1 cellular context compared by ENCODE assay signal in genomic region chr17:76390003-76390421, GRCh38.
A peak's percentile ranks its signal among the peaks of the same experiment; 100 is the strongest.
TF ChIP-seq lines count a peak whose summit lies in the region.

No MANE protein-coding gene starts in this region.

TF ChIP-seq in K562, 482 proteins besides CTCF, POLR2A, EP300 and RAD21:
- TF ChIP-seq ZBTB43 (CRISPR knock-in tag; IDR thresholded peaks at IDR 0.05) = no peak
- no peak for TF ChIP-seq SAFB (IDR thresholded peaks at IDR 0.05; ENCODE audit: borderline replicate concordance, low read depth, low read length)
- no peak for TF ChIP-seq PHB (CRISPR knock-in tag; IDR thresholded peaks at IDR 0.05)
- no peak for TF ChIP-seq RB1 (IDR thresholded peaks at IDR 0.05; ENCODE audit: low read depth)
- TF ChIP-seq POLR2G (IDR thresholded peaks at IDR 0.05; ENCODE audit: low read depth, low read length) = peak; percentile 55
- TF ChIP-seq PTBP1 (IDR thresholded peaks at IDR 0.05; ENCODE audit: low read depth, low read length) = no peak
- no peak for TF ChIP-seq SIN3A (IDR thresholded peaks at IDR 0.05; ENCODE audit: borderline replicate concordance in 2 of 2, control insufficient read depth in 1 of 2, low read depth in 2 of 2, low read length in 2 of 2)
- TF ChIP-seq KDM5B (IDR thresholded peaks at IDR 0.05; ENCODE audit: insufficient replicate concordance, low read depth, low read length) = peak; percentile 27
- TF ChIP-seq ZNF217 (CRISPR knock-in tag; IDR thresholded peaks at IDR 0.05) = no peak
- 0 out of 2 replicates have a peak, but pooled peaks have one; percentile 16 for TF ChIP-seq POLR2AphosphoS5 (IDR thresholded peaks at IDR 0.05; ENCODE audit: control insufficient read depth, insufficient read depth, low read depth, low read length)
- no peak for TF ChIP-seq EWSR1 (IDR thresholded peaks at IDR 0.05; ENCODE audit: borderline replicate concordance, low read depth, partially characterized antibody)
- TF ChIP-seq HNRNPUL1 (IDR thresholded peaks at IDR 0.05; ENCODE audit: low read length) = no peak
- TF ChIP-seq NCOA4 (IDR thresholded peaks at IDR 0.05; ENCODE audit: partially characterized antibody) = no peak
- no peak for TF ChIP-seq NR2C2 (CRISPR knock-in tag; IDR thresholded peaks at IDR 0.05)
- no peak for TF ChIP-seq NR2C2 (tag; IDR thresholded peaks at IDR 0.05)
- no peak for TF ChIP-seq ZNF143 (CRISPR knock-in tag; IDR thresholded peaks at IDR 0.05)
- no peak for TF ChIP-seq PTRF (tag; IDR thresholded peaks at IDR 0.05)
- no peak for TF ChIP-seq ZNF23 (CRISPR knock-in tag; IDR thresholded peaks at IDR 0.05)
- no peak for TF ChIP-seq ZNF79 (CRISPR knock-in tag; IDR thresholded peaks at IDR 0.05; ENCODE audit: low read depth)
- no peak for TF ChIP-seq ZNF407 (IDR thresholded peaks at IDR 0.05; ENCODE audit: low read depth)
- TF ChIP-seq SRSF7 (optimal IDR thresholded peaks at IDR 0.05; ENCODE audit: low read depth, low read length) = no peak
- TF ChIP-seq GATA2 (CRISPR knock-in tag; IDR thresholded peaks at IDR 0.05) = no peak
- no peak for TF ChIP-seq SMAD4 (CRISPR knock-in tag; conservative IDR thresholded peaks at IDR 0.05)
- no peak for TF ChIP-seq SOX6 (IDR thresholded peaks at IDR 0.05)
